In the genomic region with DNA sequence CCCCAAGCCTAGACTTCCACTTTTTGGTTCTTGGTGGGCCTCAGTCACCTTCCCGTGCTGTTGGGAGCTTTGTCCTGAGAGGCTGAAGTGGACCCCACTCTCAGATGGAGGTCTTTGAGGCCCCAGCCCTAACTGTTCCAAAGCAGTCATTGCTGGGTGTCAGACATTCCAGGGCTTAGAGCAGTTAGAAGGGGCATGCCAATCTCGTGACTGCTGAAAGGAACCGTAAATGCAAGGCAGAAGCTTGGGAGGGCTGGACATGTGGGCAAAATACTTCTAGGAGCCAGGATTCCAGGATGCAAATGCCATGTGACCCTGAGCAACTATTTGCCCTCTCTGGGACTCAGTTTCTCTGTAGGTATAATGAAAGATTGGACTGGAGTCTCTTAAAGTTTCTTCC, we compare ENCODE assay signal across 8 cellular contexts.
"Had no signal": no experiment of that assay in that cellular context is flagged by ENCODE, and none has a peak within 500 bp of the region (broad histone marks: within the 10 kb centered on the region; RNA-seq: fewer than 3 reads in every experiment).

No MANE protein-coding gene starts in this region.

- H3K9ac ChIP-seq: parathyroid adenoma had no signal

- H3K4me3 ChIP-seq: esophagus squamous epithelium, lung, prostate gland had no signal

- ATAC-seq: foreskin keratinocyte; stimulated activated memory B cell treated with anti-CD40 and anti-IgM and Interleukin-4, amounts not matched to agents 10 μg/mL and 1 μg/mL and 100 μg/mL, for 72 hours had no signal

- H3K27me3 ChIP-seq: esophagus squamous epithelium, foreskin keratinocyte had no signal

- H2AFZ ChIP-seq: parathyroid adenoma had no signal

- H3K36me3 ChIP-seq: esophagus squamous epithelium, prostate gland had no signal

- H3K27ac ChIP-seq: esophagus squamous epithelium, foreskin keratinocyte, parathyroid adenoma, prostate gland had no signal

- H3K9me3 ChIP-seq: esophagus squamous epithelium, prostate gland had no signal

- FAIRE-seq: colon had no signal

- DNase-seq: esophagus squamous epithelium, foreskin keratinocyte, left ventricle myocardium superior had no signal

- H3K4me1 ChIP-seq: foreskin keratinocyte, parathyroid adenoma had no signal
